Comparison of ENCODE assay signal across 8 cellular contexts in the genomic region with DNA sequence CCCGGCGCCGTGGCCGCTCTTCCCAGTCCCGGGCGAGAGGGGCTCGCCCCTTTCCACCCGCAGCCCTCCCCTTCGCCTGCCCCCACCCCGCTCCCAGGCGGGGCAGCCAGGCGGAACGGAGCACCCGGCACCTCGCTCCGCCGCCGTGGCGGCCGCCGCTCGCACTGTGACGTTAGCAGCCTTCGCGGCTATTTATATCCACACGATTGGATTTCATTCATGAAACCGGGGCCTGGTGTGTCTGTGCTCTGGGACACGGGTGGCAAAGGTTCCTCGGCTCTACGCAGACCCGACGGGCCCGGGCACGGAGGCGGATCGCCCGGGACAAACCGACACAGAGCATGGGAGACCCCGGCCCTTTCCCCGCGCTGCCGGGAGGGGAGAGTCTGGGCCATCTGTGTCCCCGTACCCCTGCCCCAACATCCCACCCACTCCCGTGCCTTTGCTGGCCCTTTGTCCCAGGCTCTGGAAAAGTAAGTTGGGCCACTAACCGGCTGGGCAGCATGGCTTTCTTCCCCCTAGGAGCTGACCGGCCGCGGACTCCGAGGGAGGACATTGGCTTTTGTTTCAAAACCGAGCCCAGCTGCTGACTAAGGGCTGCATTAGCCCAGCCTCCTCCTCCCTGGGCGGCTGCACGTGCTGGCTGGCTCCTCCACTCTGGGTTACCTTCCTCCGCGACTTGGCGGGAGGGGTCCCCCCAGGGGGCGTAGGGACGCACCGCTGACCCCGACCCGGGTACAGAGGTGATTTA. TPM values are rescaled to one million over a fixed set of nuclear protein-coding genes. Genes with fewer than 3 reads are reported as not detected.
DNase-seq lines count a peak whose midpoint lies in the region; ATAC-seq and TF ChIP-seq lines count a peak whose summit lies in the region.

A gene with protein sequence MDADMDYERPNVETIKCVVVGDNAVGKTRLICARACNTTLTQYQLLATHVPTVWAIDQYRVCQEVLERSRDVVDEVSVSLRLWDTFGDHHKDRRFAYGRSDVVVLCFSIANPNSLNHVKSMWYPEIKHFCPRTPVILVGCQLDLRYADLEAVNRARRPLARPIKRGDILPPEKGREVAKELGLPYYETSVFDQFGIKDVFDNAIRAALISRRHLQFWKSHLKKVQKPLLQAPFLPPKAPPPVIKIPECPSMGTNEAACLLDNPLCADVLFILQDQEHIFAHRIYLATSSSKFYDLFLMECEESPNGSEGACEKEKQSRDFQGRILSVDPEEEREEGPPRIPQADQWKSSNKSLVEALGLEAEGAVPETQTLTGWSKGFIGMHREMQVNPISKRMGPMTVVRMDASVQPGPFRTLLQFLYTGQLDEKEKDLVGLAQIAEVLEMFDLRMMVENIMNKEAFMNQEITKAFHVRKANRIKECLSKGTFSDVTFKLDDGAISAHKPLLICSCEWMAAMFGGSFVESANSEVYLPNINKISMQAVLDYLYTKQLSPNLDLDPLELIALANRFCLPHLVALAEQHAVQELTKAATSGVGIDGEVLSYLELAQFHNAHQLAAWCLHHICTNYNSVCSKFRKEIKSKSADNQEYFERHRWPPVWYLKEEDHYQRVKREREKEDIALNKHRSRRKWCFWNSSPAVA (minus strand): TSS at position 27 of the 751 bp plus-strand sequence. CDS start 32,643 bp downstream, outside the sequence.

- H3K4me1 Mint-ChIP-seq in activated T-helper 1 cell treated with anti-CD3 and anti-CD28 coated beads, Interleukin-12 subunit alpha, Interleukin-12 subunit beta, Interleukin-2, Interleukin-4 antibody, amounts not matched to agents 30 ng/mL and 10 ng/mL and 1 ng/mL, durations not matched to agents 14 hours and 24 hours and 36 hours (ENCODE audit: low read depth): peaks cover 9% of the 10 kb centered on the region
- peaks cover 33% of the 10 kb centered on the region for H3K4me1 Mint-ChIP-seq in type B pancreatic cell (ENCODE audit: unreplicated experiment)

- intact Hi-C loops in activated T-helper 1 cell treated with anti-CD3 and anti-CD28 coated beads, Interleukin-12 subunit alpha, Interleukin-12 subunit beta, Interleukin-2, Interleukin-4 antibody, amounts not matched to agents 30 ng/mL and 10 ng/mL and 1 ng/mL, durations not matched to agents 14 hours and 24 hours and 36 hours (cut with micrococcal nuclease): loop anchor here (5.0 to 10.0 kb wide), 2 partner anchors 343 to 940 kb away; no protein-coding TSS in a partner anchor

- no peaks in the 10 kb centered on the region for H3K36me3 ChIP-seq in mucosa of rectum (ENCODE audit: control insufficient read depth in 2 of 2, insufficient read depth in 2 of 2, low read length in 2 of 2)

- H3K9me3 ChIP-seq in mucosa of rectum (ENCODE audit: control insufficient read depth in 2 of 2, low read length in 2 of 2): no peaks in the 10 kb centered on the region

- no peaks in the 10 kb centered on the region for H3K27me3 ChIP-seq in mucosa of rectum (ENCODE audit: control insufficient read depth in 2 of 2, insufficient read depth in 2 of 2, low read length in 2 of 2)

- peak within 1 kb of the TSS; percentile 77 for H3K27ac Mint-ChIP-seq in activated T-helper 1 cell treated with anti-CD3 and anti-CD28 coated beads, Interleukin-12 subunit alpha, Interleukin-12 subunit beta, Interleukin-2, Interleukin-4 antibody, amounts not matched to agents 30 ng/mL and 10 ng/mL and 1 ng/mL, durations not matched to agents 14 hours and 24 hours and 36 hours
- H3K27ac Mint-ChIP-seq in type B pancreatic cell: peak within 1 kb of the TSS; percentile 93

- H3K27ac ChIP-seq in 22Rv1: peak within 1 kb of the TSS; percentile 70
- peak within 1 kb of the TSS; percentile 89 to 91 for H3K27ac ChIP-seq in mucosa of rectum (ENCODE audit: low read depth in 2 of 2, low read length in 2 of 2)

- H3K9ac ChIP-seq in mucosa of rectum (ENCODE audit: low read depth in 1 of 2, low read length in 2 of 2): peak within 1 kb of the TSS; percentile 81 to 84

- no peaks in the 10 kb centered on the region for H3K9me3 Mint-ChIP-seq in activated T-helper 1 cell treated with anti-CD3 and anti-CD28 coated beads, Interleukin-12 subunit alpha, Interleukin-12 subunit beta, Interleukin-2, Interleukin-4 antibody, amounts not matched to agents 30 ng/mL and 10 ng/mL and 1 ng/mL, durations not matched to agents 14 hours and 24 hours and 36 hours
- H3K9me3 Mint-ChIP-seq in type B pancreatic cell: no peaks in the 10 kb centered on the region

- ATAC-seq in HG02884 (IDR thresholded peaks at IDR 0.05; ENCODE audit: unreplicated experiment): peak; percentile 41

- H3K4me1 ChIP-seq in mucosa of rectum (ENCODE audit: control insufficient read depth in 2 of 2, insufficient read depth in 2 of 2, low read length in 2 of 2): peaks cover 10 to 11% of the 10 kb centered on the region in 2 donors

- H3K4me3 ChIP-seq in mucosa of rectum (ENCODE audit: low read length in 2 of 2): peak within 1 kb of the TSS; percentile 73 to 85

- no peaks in the 10 kb centered on the region for H3K36me3 Mint-ChIP-seq in activated T-helper 1 cell treated with anti-CD3 and anti-CD28 coated beads, Interleukin-12 subunit alpha, Interleukin-12 subunit beta, Interleukin-2, Interleukin-4 antibody, amounts not matched to agents 30 ng/mL and 10 ng/mL and 1 ng/mL, durations not matched to agents 14 hours and 24 hours and 36 hours (ENCODE audit: low read depth)
- H3K36me3 Mint-ChIP-seq in type B pancreatic cell: peaks cover 3% of the 10 kb centered on the region

- in situ Hi-C loops in G401 (cut with HindIII; ENCODE audit: low sequenced_read_pairs): no loop called here

- TF ChIP-seq CTCF in 22Rv1 (IDR thresholded peaks at IDR 0.05) (no peak), type B pancreatic cell (conservative IDR thresholded peaks at IDR 0.05) (no peak)

- H3K27me3 Mint-ChIP-seq in activated T-helper 1 cell treated with anti-CD3 and anti-CD28 coated beads, Interleukin-12 subunit alpha, Interleukin-12 subunit beta, Interleukin-2, Interleukin-4 antibody, amounts not matched to agents 30 ng/mL and 10 ng/mL and 1 ng/mL, durations not matched to agents 14 hours and 24 hours and 36 hours (ENCODE audit: insufficient read depth): peaks cover 73% of the 10 kb centered on the region
- H3K27me3 Mint-ChIP-seq in type B pancreatic cell: no peaks in the 10 kb centered on the region

- peak within 1 kb of the TSS; percentile 74 for H3K4me3 Mint-ChIP-seq in activated T-helper 1 cell treated with anti-CD3 and anti-CD28 coated beads, Interleukin-12 subunit alpha, Interleukin-12 subunit beta, Interleukin-2, Interleukin-4 antibody, amounts not matched to agents 30 ng/mL and 10 ng/mL and 1 ng/mL, durations not matched to agents 14 hours and 24 hours and 36 hours
- peak within 1 kb of the TSS; percentile 97 for H3K4me3 Mint-ChIP-seq in type B pancreatic cell

- peak; percentile 41 for DNase-seq in G401 (ENCODE audit: low spot score)
- DNase-seq in NCI-H2196 (lab: John Stamatoyannopoulos, UW; ENCODE audit: unreplicated experiment): peak; percentile 53
- DNase-seq in activated T-helper 1 cell treated with anti-CD3 and anti-CD28 coated beads, Interleukin-12 subunit alpha, Interleukin-12 subunit beta, Interleukin-2, Interleukin-4 antibody, amounts not matched to agents 30 ng/mL and 10 ng/mL and 1 ng/mL, durations not matched to agents 14 hours and 24 hours and 36 hours (ENCODE audit: low spot score): no peak
- DNase-seq in fibroblast of peridontal ligament (ENCODE audit: extremely low read depth): peak; percentile 82
- peak; percentile 86 for DNase-seq in type B pancreatic cell (ENCODE audit: extremely low spot score, unreplicated experiment)

RNA-seq across cellular contexts. Expression of the gene that starts here (rescaled TPM):
- 149 and 166 TPM in 2 replicates for total RNA-seq in G401 (2014; rRNA removed; shearing (Covaris generic))
- total RNA-seq in activated T-helper 1 cell treated with anti-CD3 and anti-CD28 coated beads, Interleukin-12 subunit alpha, Interleukin-12 subunit beta, Interleukin-2, Interleukin-4 antibody, amounts not matched to agents 30 ng/mL and 10 ng/mL and 1 ng/mL, durations not matched to agents 14 hours and 24 hours and 36 hours: not detected in 2 replicates
- total RNA-seq in type B pancreatic cell (ENCODE audit: low replicate concordance): 25.0 and 26.4 TPM in 2 replicates

Comparison
In these comparisons a context has a peak if more than half of its experiments do, and no peak if none do; other contexts are left out.
1. RNA of the gene that starts here (total RNA-seq): 149 to 166 TPM in G401 and 25.0 to 26.4 TPM in type B pancreatic cell; not detected in activated T-helper 1 cell treated with anti-CD3 and anti-CD28 coated beads, Interleukin-12 subunit alpha, Interleukin-12 subunit beta, Interleukin-2, Interleukin-4 antibody, amounts not matched to agents 30 ng/mL and 10 ng/mL and 1 ng/mL, durations not matched to agents 14 hours and 24 hours and 36 hours; every median in the first group is over 10 times any median in the second.